ENCODE assay signal across 26 cellular contexts in genomic region chr22:20616451-20617043, GRCh38.
"Had no signal": no experiment of that assay in that cellular context is flagged by ENCODE, and none has a peak within 500 bp of the region (broad histone marks: within the 10 kb centered on the region; RNA-seq: fewer than 3 reads in every experiment).

No MANE protein-coding gene starts in this region.

- H3K4me3 ChIP-seq: ascending aorta, colonic mucosa, esophagus squamous epithelium, gastroesophageal sphincter, heart right ventricle had no signal

- DNase-seq: activated B cell treated with CpG ODN at 0.5 μM for 24 hours; activated CD4-positive, alpha-beta memory T cell treated with anti-CD3 and anti-CD28 coated beads for 36 hours; activated CD4-positive, alpha-beta T cell treated with anti-CD3 and anti-CD28 coated beads, Interleukin-2, amount 10 ng/mL, durations not matched to agents 24 days and 14 days; activated CD8-positive, alpha-beta memory T cell treated with anti-CD3 and anti-CD28 coated beads, Interleukin-2, amount 10 ng/mL, durations not matched to agents 7 days and 5 days; activated CD8-positive, alpha-beta memory T cell treated with anti-CD3 and anti-CD28 coated beads, Interleukin-2, amount 50 U/mL, for 4 hours; activated CD8-positive, alpha-beta T cell treated with anti-CD3 and anti-CD28 coated beads, Interleukin-2, amount 10 ng/mL, durations not matched to agents 7 days and 5 days; activated gamma-delta T cell; activated naive CD4-positive, alpha-beta T cell; activated naive CD4-positive, alpha-beta T cell treated with anti-CD3 and anti-CD28 coated beads, Interleukin-2, amount 10 ng/mL, durations not matched to agents 7 days and 5 days; activated naive CD8-positive, alpha-beta T cell treated with anti-CD3 and anti-CD28 coated beads, Interleukin-2, amount 10 ng/mL, durations not matched to agents 7 days and 5 days; activated T-cell treated with anti-CD3 and anti-CD28 coated beads, Interleukin-2, amount 50 U/mL, for 1 hour; activated T-cell treated with anti-CD3 and anti-CD28 coated beads, Interleukin-2, amount 50 U/mL, for 48 hours; brain microvascular endothelial cell; caudate nucleus; colonic mucosa; effector CD8-positive, alpha-beta T cell; esophagus squamous epithelium; foreskin melanocyte; heart right ventricle; T-helper 2 cell had no signal

- H3K9me3 Mint-ChIP-seq: activated B cell treated with CpG ODN at 0.5 μM for 24 hours; activated CD4-positive, alpha-beta memory T cell treated with anti-CD3 and anti-CD28 coated beads for 36 hours; activated CD4-positive, alpha-beta T cell treated with anti-CD3 and anti-CD28 coated beads, Interleukin-2, amount 10 ng/mL, durations not matched to agents 24 days and 14 days; activated naive CD4-positive, alpha-beta T cell treated with anti-CD3 and anti-CD28 coated beads, Interleukin-2, amount 10 ng/mL, durations not matched to agents 7 days and 5 days; activated naive CD4-positive, alpha-beta T cell treated with anti-CD3 and anti-CD28 coated beads, Interleukin-2, amount 50 U/mL, for 72 hours; activated naive CD8-positive, alpha-beta T cell treated with anti-CD3 and anti-CD28 coated beads, Interleukin-2, amount 10 ng/mL, durations not matched to agents 7 days and 5 days; activated T-helper 1 cell treated with anti-CD3 and anti-CD28 coated beads, Interleukin-12 subunit alpha, Interleukin-12 subunit beta, Interleukin-2, Interleukin-4 antibody, amounts not matched to agents 30 ng/mL and 10 ng/mL and 1 ng/mL, durations not matched to agents 14 hours and 24 hours and 36 hours; activated T-helper 2 cell treated with anti-CD3 and anti-CD28 coated beads, Interferon-gamma antibody, Interleukin-2, Interleukin-4, amounts not matched to agents 10 μg/mL and 5 μg/mL and 100 μg/mL, durations not matched to agents 14 hours and 24 hours and 36 hours had no signal

- H3K27me3 Mint-ChIP-seq: activated CD4-positive, alpha-beta memory T cell treated with anti-CD3 and anti-CD28 coated beads for 36 hours had no signal

- H3K4me3 Mint-ChIP-seq: activated B cell treated with CpG ODN at 0.5 μM for 24 hours; activated CD4-positive, alpha-beta memory T cell treated with anti-CD3 and anti-CD28 coated beads for 36 hours; activated CD4-positive, alpha-beta T cell treated with anti-CD3 and anti-CD28 coated beads, Interleukin-2, amount 10 ng/mL, durations not matched to agents 24 days and 14 days; activated CD8-positive, alpha-beta memory T cell treated with anti-CD3 and anti-CD28 coated beads, Interleukin-2, amount 10 ng/mL, durations not matched to agents 7 days and 5 days; activated CD8-positive, alpha-beta T cell treated with anti-CD3 and anti-CD28 coated beads, Interleukin-2, amount 10 ng/mL, durations not matched to agents 7 days and 5 days; activated naive CD4-positive, alpha-beta T cell treated with anti-CD3 and anti-CD28 coated beads, Interleukin-2, amount 10 ng/mL, durations not matched to agents 7 days and 5 days; activated naive CD8-positive, alpha-beta T cell treated with anti-CD3 and anti-CD28 coated beads, Interleukin-2, amount 10 ng/mL, durations not matched to agents 7 days and 5 days; activated T-helper 1 cell treated with anti-CD3 and anti-CD28 coated beads, Interleukin-12 subunit alpha, Interleukin-12 subunit beta, Interleukin-2, Interleukin-4 antibody, amounts not matched to agents 30 ng/mL and 10 ng/mL and 1 ng/mL, durations not matched to agents 14 hours and 24 hours and 36 hours had no signal

- H3K4me1 Mint-ChIP-seq: activated B cell treated with CpG ODN at 0.5 μM for 24 hours; activated CD4-positive, alpha-beta T cell treated with anti-CD3 and anti-CD28 coated beads, Interleukin-2, amount 10 ng/mL, durations not matched to agents 24 days and 14 days; activated naive CD4-positive, alpha-beta T cell treated with anti-CD3 and anti-CD28 coated beads, Interleukin-2, amount 10 ng/mL, durations not matched to agents 7 days and 5 days; activated naive CD8-positive, alpha-beta T cell treated with anti-CD3 and anti-CD28 coated beads, Interleukin-2, amount 10 ng/mL, durations not matched to agents 7 days and 5 days had no signal

- H3K27ac Mint-ChIP-seq: activated B cell treated with CpG ODN at 0.5 μM for 24 hours; activated CD4-positive, alpha-beta memory T cell treated with anti-CD3 and anti-CD28 coated beads for 36 hours; activated CD4-positive, alpha-beta T cell treated with anti-CD3 and anti-CD28 coated beads, Interleukin-2, amount 10 ng/mL, durations not matched to agents 24 days and 14 days; activated CD8-positive, alpha-beta memory T cell treated with anti-CD3 and anti-CD28 coated beads, Interleukin-2, amount 10 ng/mL, durations not matched to agents 7 days and 5 days; activated CD8-positive, alpha-beta T cell treated with anti-CD3 and anti-CD28 coated beads, Interleukin-2, amount 10 ng/mL, durations not matched to agents 7 days and 5 days; activated naive CD4-positive, alpha-beta T cell treated with anti-CD3 and anti-CD28 coated beads, Interleukin-2, amount 10 ng/mL, durations not matched to agents 7 days and 5 days; activated naive CD4-positive, alpha-beta T cell treated with anti-CD3 and anti-CD28 coated beads, Interleukin-2, amount 50 U/mL, for 72 hours; activated naive CD8-positive, alpha-beta T cell treated with anti-CD3 and anti-CD28 coated beads, Interleukin-2, amount 10 ng/mL, durations not matched to agents 7 days and 5 days; activated T-helper 1 cell treated with anti-CD3 and anti-CD28 coated beads, Interleukin-12 subunit alpha, Interleukin-12 subunit beta, Interleukin-2, Interleukin-4 antibody, amounts not matched to agents 30 ng/mL and 10 ng/mL and 1 ng/mL, durations not matched to agents 14 hours and 24 hours and 36 hours; activated T-helper 2 cell treated with anti-CD3 and anti-CD28 coated beads, Interferon-gamma antibody, Interleukin-2, Interleukin-4, amounts not matched to agents 10 μg/mL and 5 μg/mL and 100 μg/mL, durations not matched to agents 14 hours and 24 hours and 36 hours had no signal

- ATAC-seq: activated CD4-positive, CD25-positive, alpha-beta regulatory T cell treated with anti-CD3 and anti-CD28 coated beads, Interleukin-2, amount 50 U/mL, for 24 hours; activated CD8-positive, alpha-beta memory T cell treated with anti-CD3 and anti-CD28 coated beads, Interleukin-2, amount 10 ng/mL, durations not matched to agents 7 days and 5 days; activated CD8-positive, alpha-beta T cell treated with anti-CD3 and anti-CD28 coated beads, Interleukin-2, amount 10 ng/mL, durations not matched to agents 7 days and 5 days; activated naive CD4-positive, alpha-beta T cell treated with anti-CD3 and anti-CD28 coated beads, Interleukin-2, amount 50 U/mL, for 72 hours; gastroesophageal sphincter; heart right ventricle had no signal

- H3K36me3 Mint-ChIP-seq: activated CD4-positive, alpha-beta memory T cell treated with anti-CD3 and anti-CD28 coated beads for 36 hours; activated CD8-positive, alpha-beta memory T cell treated with anti-CD3 and anti-CD28 coated beads, Interleukin-2, amount 10 ng/mL, durations not matched to agents 7 days and 5 days; activated naive CD4-positive, alpha-beta T cell treated with anti-CD3 and anti-CD28 coated beads, Interleukin-2, amount 10 ng/mL, durations not matched to agents 7 days and 5 days; activated naive CD4-positive, alpha-beta T cell treated with anti-CD3 and anti-CD28 coated beads, Interleukin-2, amount 50 U/mL, for 72 hours; activated naive CD8-positive, alpha-beta T cell treated with anti-CD3 and anti-CD28 coated beads, Interleukin-2, amount 10 ng/mL, durations not matched to agents 7 days and 5 days had no signal
